ENCODE assay signal across 1 cellular context in genomic region chr21:45468051-45468970, GRCh38.
TF ChIP-seq lines count a peak whose summit lies in the region.

No MANE protein-coding gene starts in this region.

TF ChIP-seq in HEK293, 187 proteins besides CTCF, POLR2A, EP300 and RAD21 (continued from another document):
- TF ChIP-seq, protein P1, sequence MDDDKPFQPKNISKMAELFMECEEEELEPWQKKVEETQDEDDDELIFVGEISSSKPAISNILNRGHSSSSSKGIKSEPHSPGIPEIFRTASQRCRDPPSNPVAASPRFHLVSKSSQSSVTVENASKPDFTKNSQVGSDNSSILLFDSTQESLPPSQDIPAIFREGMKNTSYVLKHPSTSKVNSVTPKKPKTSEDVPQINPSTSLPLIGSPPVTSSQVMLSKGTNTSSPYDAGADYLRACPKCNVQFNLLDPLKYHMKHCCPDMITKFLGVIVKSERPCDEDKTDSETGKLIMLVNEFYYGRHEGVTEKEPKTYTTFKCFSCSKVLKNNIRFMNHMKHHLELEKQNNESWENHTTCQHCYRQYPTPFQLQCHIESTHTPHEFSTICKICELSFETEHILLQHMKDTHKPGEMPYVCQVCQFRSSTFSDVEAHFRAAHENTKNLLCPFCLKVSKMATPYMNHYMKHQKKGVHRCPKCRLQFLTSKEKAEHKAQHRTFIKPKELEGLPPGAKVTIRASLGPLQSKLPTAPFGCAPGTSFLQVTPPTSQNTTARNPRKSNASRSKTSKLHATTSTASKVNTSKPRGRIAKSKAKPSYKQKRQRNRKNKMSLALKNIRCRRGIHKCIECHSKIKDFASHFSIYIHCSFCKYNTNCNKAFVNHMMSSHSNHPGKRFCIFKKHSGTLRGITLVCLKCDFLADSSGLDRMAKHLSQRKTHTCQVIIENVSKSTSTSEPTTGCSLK (tag by site-specific recombination; IDR thresholded peaks at IDR 0.05): no peak
- no peak for TF ChIP-seq SP3 (tag by site-specific recombination; IDR thresholded peaks at IDR 0.05)
- TF ChIP-seq ZBTB1 (tag by site-specific recombination; IDR thresholded peaks at IDR 0.05): no peak
- TF ChIP-seq SCRT1 (tag by site-specific recombination; IDR thresholded peaks at IDR 0.05; ENCODE audit: borderline replicate concordance): no peak
TF ChIP-seq in HEK293: peak in this region for 0.
